Comparison of ENCODE assay signal across 8 cellular contexts in the genomic region with DNA sequence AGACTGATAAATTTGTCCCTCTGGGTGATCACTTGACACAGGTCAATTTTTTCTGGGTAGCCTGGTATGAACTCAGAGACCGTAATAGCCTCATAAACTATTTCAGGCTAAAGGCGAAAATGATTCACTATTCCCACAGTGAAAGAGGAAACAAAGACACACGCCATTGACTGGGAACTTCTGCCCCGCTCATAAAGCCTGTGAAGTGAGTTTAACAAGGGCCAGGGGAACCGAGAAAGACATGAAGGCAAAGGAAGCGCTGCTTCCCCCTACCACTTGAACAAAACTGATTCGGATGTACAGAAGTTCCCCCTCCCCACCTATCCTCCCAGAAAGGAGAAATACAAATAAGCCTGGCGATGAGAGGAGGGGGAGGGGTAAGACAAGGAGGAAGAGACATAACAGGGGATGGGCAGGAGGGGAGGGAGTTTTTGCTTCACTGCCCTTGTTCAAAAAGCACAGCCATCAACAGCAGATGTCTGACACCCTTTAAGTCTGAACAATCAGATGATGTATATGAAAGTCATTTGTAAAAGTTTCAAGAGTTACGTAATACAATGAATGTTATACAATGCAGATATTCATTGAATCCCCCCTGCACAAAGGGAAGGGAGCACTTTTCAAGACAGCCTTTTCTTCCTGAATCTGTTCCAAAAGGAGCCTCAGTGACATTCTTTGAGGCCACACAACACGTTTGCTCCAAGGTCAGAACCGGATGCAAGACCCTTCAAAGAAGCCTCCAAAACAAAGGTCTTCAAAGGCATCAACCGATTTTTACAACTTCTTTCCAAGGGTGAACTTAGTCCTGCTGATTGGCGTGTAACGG. TPM values are rescaled to one million over a fixed set of nuclear protein-coding genes. Genes with fewer than 3 reads are reported as not detected.
DNase-seq lines count a peak whose midpoint lies in the region; ATAC-seq, FAIRE-seq and TF ChIP-seq lines count a peak whose summit lies in the region.

No MANE protein-coding gene starts in this region.

- peak overlapping the region; percentile 86 for H3K4me2 ChIP-seq in BLaER1

- no peaks in the 10 kb centered on the region for H3K36me3 Mint-ChIP-seq in osteocyte (ENCODE audit: unreplicated experiment)

- FAIRE-seq in D721Med (lab: Jason Lieb, UNC): no peak

- peak; percentile 58 to 88 for DNase-seq in SJSA1 (ENCODE audit: low read depth in 1 of 2, low spot score in 2 of 2)
- peak; percentile 81 for DNase-seq in foreskin melanocyte
- DNase-seq in osteocyte (ENCODE audit: extremely low spot score, unreplicated experiment): no peak
- DNase-seq in AG08396 (ENCODE audit: low spot score): no peak
- no peak for DNase-seq in D721Med (ENCODE audit: insufficient read length, low spot score)

- H3K4me3 Mint-ChIP-seq in osteocyte (ENCODE audit: unreplicated experiment): peak overlapping the region; percentile 41

- H3K27me3 ChIP-seq in BLaER1: no peaks in the 10 kb centered on the region
- H3K27me3 ChIP-seq in SJSA1 (replicated peaks): no peaks in the 10 kb centered on the region

- no peak overlapping the region for H3K27ac Mint-ChIP-seq in osteocyte (ENCODE audit: unreplicated experiment)

- H3K9me3 ChIP-seq in BLaER1 (no peaks in the 10 kb centered on the region), SJSA1 (replicated peaks) (no peaks in the 10 kb centered on the region)

- peaks cover 43% of the 10 kb centered on the region for H3K27me3 Mint-ChIP-seq in osteocyte (ENCODE audit: unreplicated experiment)

- peak overlapping the region; percentile 94 for H3K27ac ChIP-seq in BLaER1
- peak overlapping the region; percentile 98 for H3K27ac ChIP-seq in SJSA1

- no peaks in the 10 kb centered on the region for H3K9me3 Mint-ChIP-seq in osteocyte (ENCODE audit: unreplicated experiment)

- peaks cover 27% of the 10 kb centered on the region for H3K4me1 ChIP-seq in BLaER1
- H3K4me1 ChIP-seq in SJSA1 (replicated peaks): peaks cover 38% of the 10 kb centered on the region

- H3K4me3 ChIP-seq in BLaER1: peak overlapping the region; percentile 77
- H3K4me3 ChIP-seq in SJSA1: peak overlapping the region; percentile 62

- H4K20me1 ChIP-seq in BLaER1: no peaks in the 10 kb centered on the region

- TF ChIP-seq CTCF in osteocyte (IDR thresholded peaks at IDR 0.05): no peak
- no peak for TF ChIP-seq CTCF in D721Med (IDR thresholded peaks at IDR 0.05; ENCODE audit: insufficient read depth, missing control alignments)

- H3K4me1 Mint-ChIP-seq in osteocyte (ENCODE audit: unreplicated experiment): peaks cover 8% of the 10 kb centered on the region

- H3K9ac ChIP-seq in BLaER1: peak overlapping the region; percentile 89

- ATAC-seq in GM18909 (IDR thresholded peaks at IDR 0.05; ENCODE audit: poor library complexity, unreplicated experiment) (peak; percentile 74), HG03060 (IDR thresholded peaks at IDR 0.05; ENCODE audit: low read depth, unreplicated experiment) (peak; percentile 83)

- peaks cover 11% of the 10 kb centered on the region for H3K36me3 ChIP-seq in BLaER1
- peaks cover 8% of the 10 kb centered on the region; the same call in 1 of the 2 replicates for H3K36me3 ChIP-seq in SJSA1

RNA-seq across cellular contexts. Expression of a gene that starts 0.7 kb away (rescaled TPM):
- 15.0 and 16.1 TPM in 2 replicates for total RNA-seq in SJSA1 (2014; rRNA removed; shearing (Covaris generic))
- not detected in 2 replicates for total RNA-seq in osteocyte

Comparison
In these comparisons a context has a peak if more than half of its experiments do, and no peak if none do; other contexts are left out.
1. DNase-seq: peak in SJSA1 (2 of 2) and foreskin melanocyte (single experiment); none in osteocyte (single experiment), AG08396 (single experiment) and D721Med (single experiment).
2. RNA of a gene that starts 0.7 kb away (total RNA-seq): 15.0 to 16.1 TPM in SJSA1; not detected in osteocyte; every median in the first group is over 10 times any median in the second.